9 cellular contexts compared by ENCODE assay signal in genomic region chr19:39428309-39429112, GRCh38. TPM values are rescaled to one million over a fixed set of nuclear protein-coding genes. Genes with fewer than 3 reads are reported as not detected.
DNase-seq lines count a peak whose midpoint lies in the region; ATAC-seq and TF ChIP-seq lines count a peak whose summit lies in the region.
"Had no signal": no experiment of that assay in that cellular context is flagged by ENCODE, and none has a peak within 500 bp of the region (broad histone marks: within the 10 kb centered on the region; RNA-seq: fewer than 3 reads in every experiment).

No MANE protein-coding gene starts in this region.

- no peaks in the 10 kb centered on the region for H3K9me3 Mint-ChIP-seq in CD8-positive, alpha-beta T cell
- no peaks in the 10 kb centered on the region for H3K9me3 Mint-ChIP-seq in activated CD8-positive, alpha-beta memory T cell treated with anti-CD3 and anti-CD28 coated beads, Interleukin-2, amount 10 ng/mL, durations not matched to agents 7 days and 5 days (ENCODE audit: low read depth)

- POLR2A ChIA-PET in CD8-positive, alpha-beta T cell (lab: Charles Lee): interaction anchor here (1.4 to 4.1 kb wide), 2 partner anchors 7 to 17 kb away, joined by 6 to 26 read pairs; partner anchors contain the start of genes PLEKHG2 and RPS16

- CTCF ChIA-PET in CD8-positive, alpha-beta T cell (lab: Charles Lee): interaction anchor here (1.2 kb wide), 1 partner anchor 16 kb away, joined by 3 read pairs; the partner anchor contains the start of gene PLEKHG2
- CTCF ChIA-PET in activated CD8-positive, alpha-beta memory T cell treated with anti-CD3 and anti-CD28 coated beads, Interleukin-2, amount 10 ng/mL, durations not matched to agents 7 days and 5 days (lab: Charles Lee): interaction anchor here (0.9 to 2.3 kb wide), 6 partner anchors 15 to 104 kb away, joined by 3 to 10 read pairs (median 4); partner anchors contain the start of genes EID2B and PLEKHG2

- H3K27me3 Mint-ChIP-seq in CD8-positive, alpha-beta T cell (ENCODE audit: low read depth): no peaks in the 10 kb centered on the region
- H3K27me3 Mint-ChIP-seq in activated CD8-positive, alpha-beta memory T cell treated with anti-CD3 and anti-CD28 coated beads, Interleukin-2, amount 10 ng/mL, durations not matched to agents 7 days and 5 days: no peaks in the 10 kb centered on the region

- H3K9ac ChIP-seq in HUES6 (ENCODE audit: low read length): peak overlapping the region; percentile 79

- H3K36me3 ChIP-seq in HUES6 (ENCODE audit: control insufficient read depth, insufficient read depth, low read length): peaks cover 36% of the 10 kb centered on the region
- H3K36me3 ChIP-seq in thoracic aorta: peaks cover 18% of the 10 kb centered on the region
- peaks cover 10% of the 10 kb centered on the region for H3K36me3 ChIP-seq in CD8-positive, alpha-beta T cell (ENCODE audit: insufficient read depth, low read length)

- H3K9me3 ChIP-seq in HUES6 (ENCODE audit: control insufficient read depth, insufficient read depth, low read depth, low read length) (no peaks in the 10 kb centered on the region), thoracic aorta (no peaks in the 10 kb centered on the region)
- H3K9me3 ChIP-seq in CD8-positive, alpha-beta T cell (ENCODE audit: low read length): no peaks in the 10 kb centered on the region

- H3K27ac ChIP-seq in HUES6 (ENCODE audit: low read depth, low read length): peak overlapping the region; percentile 81
- peak overlapping the region; percentile 51 to 87 for H3K27ac ChIP-seq in thoracic aorta
- H3K27ac ChIP-seq in CD8-positive, alpha-beta T cell (ENCODE audit: low read depth, low read length): no peak overlapping the region

- ATAC-seq in left lobe of liver (peak; percentile 42), thoracic aorta (ENCODE audit: insufficient number of reproducible peaks, low FRiP score, low read depth) (peak; percentile 51)
- no peak for ATAC-seq in CD8-positive, alpha-beta T cell
- no peak for ATAC-seq in activated CD8-positive, alpha-beta memory T cell treated with anti-CD3 and anti-CD28 coated beads, Interleukin-2, amount 10 ng/mL, durations not matched to agents 7 days and 5 days

- peaks cover 30% of the 10 kb centered on the region for H3K4me1 ChIP-seq in HUES6 (ENCODE audit: control insufficient read depth, insufficient read depth, low read length)
- peaks cover 11 to 28% of the 10 kb centered on the region in 2 donors for H3K4me1 ChIP-seq in thoracic aorta (ENCODE audit: control insufficient read depth in 1 of 2, low read depth in 2 of 2)
- peaks cover 2% of the 10 kb centered on the region for H3K4me1 ChIP-seq in CD8-positive, alpha-beta T cell (ENCODE audit: insufficient read depth, low read length)

- H3K4me1 Mint-ChIP-seq in CD8-positive, alpha-beta T cell (ENCODE audit: low read depth): peaks cover 17% of the 10 kb centered on the region
- peaks cover 27% of the 10 kb centered on the region for H3K4me1 Mint-ChIP-seq in activated CD8-positive, alpha-beta memory T cell treated with anti-CD3 and anti-CD28 coated beads, Interleukin-2, amount 10 ng/mL, durations not matched to agents 7 days and 5 days

- TF ChIP-seq CTCF in choroid plexus epithelial cell (conservative IDR thresholded peaks at IDR 0.05; ENCODE audit: low read depth, low read length): no peak
- TF ChIP-seq CTCF in thoracic aorta (IDR thresholded peaks at IDR 0.05): no peak
- no peak for TF ChIP-seq CTCF in CD8-positive, alpha-beta T cell (IDR thresholded peaks at IDR 0.05)

- H3K27me3 ChIP-seq in HUES6 (ENCODE audit: control insufficient read depth, insufficient read depth, low read length): no peaks in the 10 kb centered on the region
- H3K27me3 ChIP-seq in thoracic aorta (replicated peaks; ENCODE audit: insufficient read depth): no peaks in the 10 kb centered on the region
- H3K27me3 ChIP-seq in CD8-positive, alpha-beta T cell (ENCODE audit: insufficient read depth, low read length): no peaks in the 10 kb centered on the region

- intact Hi-C loops in CD8-positive, alpha-beta T cell (cut with DNase I, micrococcal nuclease): no loop called here

- H3K4me3 ChIP-seq in HUES6 (ENCODE audit: low read depth, low read length) (peak overlapping the region; percentile 41), choroid plexus epithelial cell (ENCODE audit: low read depth, low read length) (no peak overlapping the region), thoracic aorta (peak overlapping the region; percentile 34)
- H3K4me3 ChIP-seq in CD8-positive, alpha-beta T cell (ENCODE audit: low read depth, low read length): no peak overlapping the region

- DNase-seq in choroid plexus epithelial cell (ENCODE audit: low read depth) (peak; percentile 93), left lobe of liver (ENCODE audit: low spot score) (no peak), thoracic aorta (ENCODE audit: low spot score) (no peak), hippocampal formation (lab: John Stamatoyannopoulos, UW) (no peak), GOT3 (lab: John Stamatoyannopoulos, UW) (no peak)
- DNase-seq in CD8-positive, alpha-beta T cell: no peak
- no peak for DNase-seq in activated CD8-positive, alpha-beta memory T cell treated with anti-CD3 and anti-CD28 coated beads, Interleukin-2, amount 10 ng/mL, durations not matched to agents 7 days and 5 days
- DNase-seq: activated CD4-positive, alpha-beta T cell treated with anti-CD3 and anti-CD28 coated beads for 48 hours had no signal

- H3K4me3 Mint-ChIP-seq in CD8-positive, alpha-beta T cell: no peak overlapping the region
- no peak overlapping the region for H3K4me3 Mint-ChIP-seq in activated CD8-positive, alpha-beta memory T cell treated with anti-CD3 and anti-CD28 coated beads, Interleukin-2, amount 10 ng/mL, durations not matched to agents 7 days and 5 days

- H3K36me3 Mint-ChIP-seq in CD8-positive, alpha-beta T cell: peaks cover 29% of the 10 kb centered on the region
- H3K36me3 Mint-ChIP-seq in activated CD8-positive, alpha-beta memory T cell treated with anti-CD3 and anti-CD28 coated beads, Interleukin-2, amount 10 ng/mL, durations not matched to agents 7 days and 5 days: peaks cover 14% of the 10 kb centered on the region

- H3K27ac Mint-ChIP-seq in CD8-positive, alpha-beta T cell: no peak overlapping the region
- no peak overlapping the region for H3K27ac Mint-ChIP-seq in activated CD8-positive, alpha-beta memory T cell treated with anti-CD3 and anti-CD28 coated beads, Interleukin-2, amount 10 ng/mL, durations not matched to agents 7 days and 5 days

RNA-seq across cellular contexts. Expression of gene RPS16, which starts 7.2 kb away (rescaled TPM):
- total RNA-seq in left lobe of liver (668 TPM), thoracic aorta (100 to 1,000 TPM; 716 to 775 TPM)
- 1,000 to 10,000 TPM; 4,439 to 4,447 TPM for total RNA-seq in CD8-positive, alpha-beta T cell
- total RNA-seq in activated CD8-positive, alpha-beta memory T cell treated with anti-CD3 and anti-CD28 coated beads, Interleukin-2, amount 10 ng/mL, durations not matched to agents 7 days and 5 days: 1,000 to 10,000 TPM; 1,815 to 2,117 TPM

RNA-seq across cellular contexts. Expression of gene PLEKHG2, which starts 16.0 kb away (rescaled TPM):
- total RNA-seq in left lobe of liver (3.8 TPM), thoracic aorta (100 to 1,000 TPM in 1 of 2 donors, 10 to 100 TPM in 1; 76.0 to 112 TPM)
- 10 to 100 TPM; 54.8 to 69.0 TPM for total RNA-seq in CD8-positive, alpha-beta T cell
- 10 to 100 TPM; 57.9 to 73.9 TPM for total RNA-seq in activated CD8-positive, alpha-beta memory T cell treated with anti-CD3 and anti-CD28 coated beads, Interleukin-2, amount 10 ng/mL, durations not matched to agents 7 days and 5 days

RNA-seq across cellular contexts. Expression of gene SUPT5H, which starts 16.9 kb away (rescaled TPM):
- 57.0 TPM for total RNA-seq in left lobe of liver
- 100 to 1,000 TPM in 1 of 2 donors, 10 to 100 TPM in 1; 94.4 to 157 TPM for total RNA-seq in thoracic aorta
- 100 to 1,000 TPM; 303 to 329 TPM for total RNA-seq in CD8-positive, alpha-beta T cell
- total RNA-seq in activated CD8-positive, alpha-beta memory T cell treated with anti-CD3 and anti-CD28 coated beads, Interleukin-2, amount 10 ng/mL, durations not matched to agents 7 days and 5 days: 100 to 1,000 TPM; 144 to 181 TPM

RNA-seq across cellular contexts. Expression of gene ZFP36, which starts 21.9 kb away (rescaled TPM):
- total RNA-seq in left lobe of liver (44.0 TPM), thoracic aorta (100 to 1,000 TPM; 315 to 699 TPM)
- total RNA-seq in CD8-positive, alpha-beta T cell: 1,000 to 10,000 TPM; 1,672 to 1,779 TPM
- total RNA-seq in activated CD8-positive, alpha-beta memory T cell treated with anti-CD3 and anti-CD28 coated beads, Interleukin-2, amount 10 ng/mL, durations not matched to agents 7 days and 5 days: 100 to 1,000 TPM in 1 of 2 experiments, 10 to 100 TPM in 1; 45.1 to 107 TPM

RNA-seq across cellular contexts. Expression of gene MED29, which starts 37.3 kb away (rescaled TPM):
- total RNA-seq in left lobe of liver (19.2 TPM), thoracic aorta (10 to 100 TPM; 29.3 to 86.1 TPM)
- total RNA-seq in CD8-positive, alpha-beta T cell: 10 to 100 TPM; 45.9 to 55.1 TPM
- 10 to 100 TPM; 31.0 to 31.2 TPM for total RNA-seq in activated CD8-positive, alpha-beta memory T cell treated with anti-CD3 and anti-CD28 coated beads, Interleukin-2, amount 10 ng/mL, durations not matched to agents 7 days and 5 days

Comparison
In these comparisons a context has a peak if more than half of its experiments do, and no peak if none do; other contexts are left out.
1. H3K4me3 ChIP-seq: peak in HUES6 (single experiment) and thoracic aorta (single experiment); none in choroid plexus epithelial cell (single experiment) and CD8-positive, alpha-beta T cell (single experiment).
2. ATAC-seq: peak in left lobe of liver (single experiment) and thoracic aorta (single experiment); none in CD8-positive, alpha-beta T cell (single experiment) and activated CD8-positive, alpha-beta memory T cell treated with anti-CD3 and anti-CD28 coated beads, Interleukin-2, amount 10 ng/mL, durations not matched to agents 7 days and 5 days (single experiment).
3. RNA of gene PLEKHG2, which starts 16.0 kb away (total RNA-seq): 76.0 to 112 TPM in thoracic aorta, 57.9 to 73.9 TPM in activated CD8-positive, alpha-beta memory T cell treated with anti-CD3 and anti-CD28 coated beads, Interleukin-2, amount 10 ng/mL, durations not matched to agents 7 days and 5 days and 54.8 to 69.0 TPM in CD8-positive, alpha-beta T cell; 3.8 TPM in left lobe of liver (single experiment); every median in the first group is over 10 times any median in the second.